Comparison of ENCODE assay signal across 1 cellular context in the genomic region with DNA sequence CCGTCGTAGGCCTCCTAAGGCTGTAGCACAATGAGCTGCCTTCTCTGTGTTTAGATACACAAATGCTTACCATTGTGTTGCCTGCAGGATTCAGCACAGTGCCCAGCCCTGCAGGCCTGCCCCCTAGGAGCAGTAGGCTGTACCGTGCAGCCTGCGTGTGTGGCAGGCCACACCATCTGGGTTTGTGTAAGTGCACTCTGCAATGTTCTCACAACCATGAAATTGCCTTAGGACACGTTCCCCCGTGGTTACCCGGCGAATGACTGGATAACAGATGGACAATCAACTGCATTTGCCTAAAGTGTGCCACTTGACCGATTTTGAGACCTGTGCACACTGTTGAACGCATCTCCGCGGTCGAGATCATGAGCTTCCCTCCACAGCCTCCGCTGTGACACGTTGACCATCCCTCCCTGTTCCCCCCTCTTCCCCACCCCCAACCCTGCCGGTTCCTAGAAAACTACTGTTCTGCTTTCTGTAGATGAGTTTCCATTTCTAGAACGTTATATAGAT.
TF ChIP-seq lines count a peak whose summit lies in the region.

No MANE protein-coding gene starts in this region.

TF ChIP-seq in H1, 55 proteins besides CTCF, POLR2A, EP300 and RAD21:
- no peak for TF ChIP-seq EZH2 (IDR thresholded peaks at IDR 0.05; ENCODE audit: low read depth, low read length, severe bottlenecking)
- no peak for TF ChIP-seq KDM1A (IDR thresholded peaks at IDR 0.05; ENCODE audit: borderline replicate concordance, low read length)
- no peak for TF ChIP-seq HDAC6 (IDR thresholded peaks at IDR 0.05; ENCODE audit: low read depth, low read length)
- no peak for TF ChIP-seq NRF1 (IDR thresholded peaks at IDR 0.05; ENCODE audit: low read depth, low read length)
- no peak for TF ChIP-seq SAP30 (IDR thresholded peaks at IDR 0.05; ENCODE audit: insufficient read depth, insufficient replicate concordance, low read length)
- no peak for TF ChIP-seq RBBP5 (IDR thresholded peaks at IDR 0.05; ENCODE audit: borderline replicate concordance, low read depth, low read length)
- TF ChIP-seq, protein P1, sequence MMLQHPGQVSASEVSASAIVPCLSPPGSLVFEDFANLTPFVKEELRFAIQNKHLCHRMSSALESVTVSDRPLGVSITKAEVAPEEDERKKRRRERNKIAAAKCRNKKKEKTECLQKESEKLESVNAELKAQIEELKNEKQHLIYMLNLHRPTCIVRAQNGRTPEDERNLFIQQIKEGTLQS (IDR thresholded peaks at IDR 0.05; ENCODE audit: insufficient read depth, low read depth, low read length) = no peak
- no peak for TF ChIP-seq BACH1 (IDR thresholded peaks at IDR 0.05; ENCODE audit: low read length)
- TF ChIP-seq, protein P2, sequence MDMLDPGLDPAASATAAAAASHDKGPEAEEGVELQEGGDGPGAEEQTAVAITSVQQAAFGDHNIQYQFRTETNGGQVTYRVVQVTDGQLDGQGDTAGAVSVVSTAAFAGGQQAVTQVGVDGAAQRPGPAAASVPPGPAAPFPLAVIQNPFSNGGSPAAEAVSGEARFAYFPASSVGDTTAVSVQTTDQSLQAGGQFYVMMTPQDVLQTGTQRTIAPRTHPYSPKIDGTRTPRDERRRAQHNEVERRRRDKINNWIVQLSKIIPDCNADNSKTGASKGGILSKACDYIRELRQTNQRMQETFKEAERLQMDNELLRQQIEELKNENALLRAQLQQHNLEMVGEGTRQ (IDR thresholded peaks at IDR 0.05; ENCODE audit: low read length) = no peak
- no peak for TF ChIP-seq BCL11A (IDR thresholded peaks at IDR 0.05; ENCODE audit: low read depth in 2 of 2, low read length in 2 of 2)
- TF ChIP-seq, protein P3, sequence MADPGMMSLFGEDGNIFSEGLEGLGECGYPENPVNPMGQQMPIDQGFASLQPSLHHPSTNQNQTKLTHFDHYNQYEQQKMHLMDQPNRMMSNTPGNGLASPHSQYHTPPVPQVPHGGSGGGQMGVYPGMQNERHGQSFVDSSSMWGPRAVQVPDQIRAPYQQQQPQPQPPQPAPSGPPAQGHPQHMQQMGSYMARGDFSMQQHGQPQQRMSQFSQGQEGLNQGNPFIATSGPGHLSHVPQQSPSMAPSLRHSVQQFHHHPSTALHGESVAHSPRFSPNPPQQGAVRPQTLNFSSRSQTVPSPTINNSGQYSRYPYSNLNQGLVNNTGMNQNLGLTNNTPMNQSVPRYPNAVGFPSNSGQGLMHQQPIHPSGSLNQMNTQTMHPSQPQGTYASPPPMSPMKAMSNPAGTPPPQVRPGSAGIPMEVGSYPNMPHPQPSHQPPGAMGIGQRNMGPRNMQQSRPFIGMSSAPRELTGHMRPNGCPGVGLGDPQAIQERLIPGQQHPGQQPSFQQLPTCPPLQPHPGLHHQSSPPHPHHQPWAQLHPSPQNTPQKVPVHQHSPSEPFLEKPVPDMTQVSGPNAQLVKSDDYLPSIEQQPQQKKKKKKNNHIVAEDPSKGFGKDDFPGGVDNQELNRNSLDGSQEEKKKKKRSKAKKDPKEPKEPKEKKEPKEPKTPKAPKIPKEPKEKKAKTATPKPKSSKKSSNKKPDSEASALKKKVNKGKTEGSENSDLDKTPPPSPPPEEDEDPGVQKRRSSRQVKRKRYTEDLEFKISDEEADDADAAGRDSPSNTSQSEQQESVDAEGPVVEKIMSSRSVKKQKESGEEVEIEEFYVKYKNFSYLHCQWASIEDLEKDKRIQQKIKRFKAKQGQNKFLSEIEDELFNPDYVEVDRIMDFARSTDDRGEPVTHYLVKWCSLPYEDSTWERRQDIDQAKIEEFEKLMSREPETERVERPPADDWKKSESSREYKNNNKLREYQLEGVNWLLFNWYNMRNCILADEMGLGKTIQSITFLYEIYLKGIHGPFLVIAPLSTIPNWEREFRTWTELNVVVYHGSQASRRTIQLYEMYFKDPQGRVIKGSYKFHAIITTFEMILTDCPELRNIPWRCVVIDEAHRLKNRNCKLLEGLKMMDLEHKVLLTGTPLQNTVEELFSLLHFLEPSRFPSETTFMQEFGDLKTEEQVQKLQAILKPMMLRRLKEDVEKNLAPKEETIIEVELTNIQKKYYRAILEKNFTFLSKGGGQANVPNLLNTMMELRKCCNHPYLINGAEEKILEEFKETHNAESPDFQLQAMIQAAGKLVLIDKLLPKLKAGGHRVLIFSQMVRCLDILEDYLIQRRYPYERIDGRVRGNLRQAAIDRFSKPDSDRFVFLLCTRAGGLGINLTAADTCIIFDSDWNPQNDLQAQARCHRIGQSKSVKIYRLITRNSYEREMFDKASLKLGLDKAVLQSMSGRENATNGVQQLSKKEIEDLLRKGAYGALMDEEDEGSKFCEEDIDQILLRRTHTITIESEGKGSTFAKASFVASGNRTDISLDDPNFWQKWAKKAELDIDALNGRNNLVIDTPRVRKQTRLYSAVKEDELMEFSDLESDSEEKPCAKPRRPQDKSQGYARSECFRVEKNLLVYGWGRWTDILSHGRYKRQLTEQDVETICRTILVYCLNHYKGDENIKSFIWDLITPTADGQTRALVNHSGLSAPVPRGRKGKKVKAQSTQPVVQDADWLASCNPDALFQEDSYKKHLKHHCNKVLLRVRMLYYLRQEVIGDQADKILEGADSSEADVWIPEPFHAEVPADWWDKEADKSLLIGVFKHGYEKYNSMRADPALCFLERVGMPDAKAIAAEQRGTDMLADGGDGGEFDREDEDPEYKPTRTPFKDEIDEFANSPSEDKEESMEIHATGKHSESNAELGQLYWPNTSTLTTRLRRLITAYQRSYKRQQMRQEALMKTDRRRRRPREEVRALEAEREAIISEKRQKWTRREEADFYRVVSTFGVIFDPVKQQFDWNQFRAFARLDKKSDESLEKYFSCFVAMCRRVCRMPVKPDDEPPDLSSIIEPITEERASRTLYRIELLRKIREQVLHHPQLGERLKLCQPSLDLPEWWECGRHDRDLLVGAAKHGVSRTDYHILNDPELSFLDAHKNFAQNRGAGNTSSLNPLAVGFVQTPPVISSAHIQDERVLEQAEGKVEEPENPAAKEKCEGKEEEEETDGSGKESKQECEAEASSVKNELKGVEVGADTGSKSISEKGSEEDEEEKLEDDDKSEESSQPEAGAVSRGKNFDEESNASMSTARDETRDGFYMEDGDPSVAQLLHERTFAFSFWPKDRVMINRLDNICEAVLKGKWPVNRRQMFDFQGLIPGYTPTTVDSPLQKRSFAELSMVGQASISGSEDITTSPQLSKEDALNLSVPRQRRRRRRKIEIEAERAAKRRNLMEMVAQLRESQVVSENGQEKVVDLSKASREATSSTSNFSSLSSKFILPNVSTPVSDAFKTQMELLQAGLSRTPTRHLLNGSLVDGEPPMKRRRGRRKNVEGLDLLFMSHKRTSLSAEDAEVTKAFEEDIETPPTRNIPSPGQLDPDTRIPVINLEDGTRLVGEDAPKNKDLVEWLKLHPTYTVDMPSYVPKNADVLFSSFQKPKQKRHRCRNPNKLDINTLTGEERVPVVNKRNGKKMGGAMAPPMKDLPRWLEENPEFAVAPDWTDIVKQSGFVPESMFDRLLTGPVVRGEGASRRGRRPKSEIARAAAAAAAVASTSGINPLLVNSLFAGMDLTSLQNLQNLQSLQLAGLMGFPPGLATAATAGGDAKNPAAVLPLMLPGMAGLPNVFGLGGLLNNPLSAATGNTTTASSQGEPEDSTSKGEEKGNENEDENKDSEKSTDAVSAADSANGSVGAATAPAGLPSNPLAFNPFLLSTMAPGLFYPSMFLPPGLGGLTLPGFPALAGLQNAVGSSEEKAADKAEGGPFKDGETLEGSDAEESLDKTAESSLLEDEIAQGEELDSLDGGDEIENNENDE (IDR thresholded peaks at IDR 0.05; ENCODE audit: insufficient replicate concordance, low read length) = no peak
- no peak for TF ChIP-seq SP1 (IDR thresholded peaks at IDR 0.05; ENCODE audit: low read depth, low read length)
